ENCODE assay signal across 26 cellular contexts in genomic region chr10:13779748-13780147, GRCh38.
"Had no signal": no experiment of that assay in that cellular context is flagged by ENCODE, and none has a peak within 500 bp of the region (broad histone marks: within the 10 kb centered on the region; RNA-seq: fewer than 3 reads in every experiment).

No MANE protein-coding gene starts in this region.

- H3K9ac ChIP-seq: neural progenitor cell had no signal

- H3K4me3 Mint-ChIP-seq: effector memory CD8-positive, alpha-beta T cell; mesothelial cell of epicardium; naive thymus-derived CD4-positive, alpha-beta T cell; nephron; neural progenitor cell; stimulated activated effector memory CD8-positive, alpha-beta T cell treated with anti-CD3 and anti-CD28 coated beads, Interleukin-12 subunit alpha, Interleukin-12 subunit beta, amount 100 ng/mL, for 72 hours; stimulated activated naive CD8-positive, alpha-beta T cell treated with anti-CD3 and anti-CD28 coated beads, Interleukin-15, Interleukin-2, amounts not matched to agents 100 ng/mL and 50 ng/mL, for 24 hours had no signal

- H3K4me2 ChIP-seq: hepatocyte, neural progenitor cell had no signal

- H3K27ac Mint-ChIP-seq: mesothelial cell of epicardium; nephron; neural progenitor cell; stimulated activated effector memory CD8-positive, alpha-beta T cell treated with anti-CD3 and anti-CD28 coated beads, Interleukin-12 subunit alpha, Interleukin-12 subunit beta, amount 100 ng/mL, for 72 hours; stimulated activated naive CD8-positive, alpha-beta T cell treated with anti-CD3 and anti-CD28 coated beads, Interleukin-15, Interleukin-2, amounts not matched to agents 100 ng/mL and 50 ng/mL, for 24 hours had no signal

- H3K27me3 ChIP-seq: gastroesophageal sphincter, heart left ventricle, hepatocyte, neural progenitor cell, right atrium auricular region, sigmoid colon, tibial nerve, upper lobe of right lung, uterus had no signal

- H3K4me1 Mint-ChIP-seq: mesothelial cell of epicardium had no signal

- ATAC-seq: effector memory CD8-positive, alpha-beta T cell; gastroesophageal sphincter; heart left ventricle; left lobe of liver; mucosa of descending colon; naive thymus-derived CD4-positive, alpha-beta T cell; stimulated activated effector memory CD8-positive, alpha-beta T cell treated with anti-CD3 and anti-CD28 coated beads, Interleukin-12 subunit alpha, Interleukin-12 subunit beta, amount 100 ng/mL, for 72 hours; upper lobe of right lung had no signal

- H3K9me3 ChIP-seq: gastroesophageal sphincter, heart left ventricle, mucosa of descending colon, prostate gland, right atrium auricular region, sigmoid colon, thoracic aorta, upper lobe of right lung, uterus had no signal

- H3K9me3 Mint-ChIP-seq: effector memory CD8-positive, alpha-beta T cell; naive thymus-derived CD4-positive, alpha-beta T cell; nephron; stimulated activated effector memory CD8-positive, alpha-beta T cell treated with anti-CD3 and anti-CD28 coated beads, Interleukin-12 subunit alpha, Interleukin-12 subunit beta, amount 100 ng/mL, for 72 hours; stimulated activated naive CD8-positive, alpha-beta T cell treated with anti-CD3 and anti-CD28 coated beads, Interleukin-15, Interleukin-2, amounts not matched to agents 100 ng/mL and 50 ng/mL, for 24 hours had no signal

- H3K4me1 ChIP-seq: prostate gland, right atrium auricular region, uterus had no signal

- H3K79me2 ChIP-seq: hepatocyte had no signal

- H3K4me3 ChIP-seq: gastroesophageal sphincter, heart left ventricle, hepatocyte, lung, mucosa of descending colon, neural progenitor cell, prostate gland, right atrium auricular region, sigmoid colon, thoracic aorta, tibial nerve, upper lobe of right lung, uterus had no signal

- H3K36me3 Mint-ChIP-seq: naive thymus-derived CD4-positive, alpha-beta T cell; stimulated activated effector memory CD8-positive, alpha-beta T cell treated with anti-CD3 and anti-CD28 coated beads, Interleukin-12 subunit alpha, Interleukin-12 subunit beta, amount 100 ng/mL, for 72 hours had no signal

- DNase-seq: cortex of kidney; effector memory CD8-positive, alpha-beta T cell; foreskin fibroblast; heart left ventricle; kidney; mesenchymal stem cell; mucosa of descending colon; naive thymus-derived CD4-positive, alpha-beta T cell; sigmoid colon; stimulated activated CD4-positive, alpha-beta T cell treated with anti-CD3 and anti-CD28 coated beads, Interleukin-2, amount 100 ng/mL, for 24 hours; stimulated activated CD4-positive, alpha-beta T cell treated with anti-CD3 and anti-CD28 coated beads, Interleukin-4, amount 100 ng/mL, for 24 hours; upper lobe of right lung; uterus had no signal

- H3K36me3 ChIP-seq: gastroesophageal sphincter, prostate gland, right atrium auricular region, sigmoid colon, upper lobe of right lung, uterus had no signal

- H3K27ac ChIP-seq: gastroesophageal sphincter, heart left ventricle, hepatocyte, neural progenitor cell, prostate gland, right atrium auricular region, sigmoid colon, thoracic aorta, tibial nerve, upper lobe of right lung, uterus had no signal

- H2AFZ ChIP-seq: hepatocyte, neural progenitor cell had no signal
